ENCODE assay signal across 8 cellular contexts in the genomic region with DNA sequence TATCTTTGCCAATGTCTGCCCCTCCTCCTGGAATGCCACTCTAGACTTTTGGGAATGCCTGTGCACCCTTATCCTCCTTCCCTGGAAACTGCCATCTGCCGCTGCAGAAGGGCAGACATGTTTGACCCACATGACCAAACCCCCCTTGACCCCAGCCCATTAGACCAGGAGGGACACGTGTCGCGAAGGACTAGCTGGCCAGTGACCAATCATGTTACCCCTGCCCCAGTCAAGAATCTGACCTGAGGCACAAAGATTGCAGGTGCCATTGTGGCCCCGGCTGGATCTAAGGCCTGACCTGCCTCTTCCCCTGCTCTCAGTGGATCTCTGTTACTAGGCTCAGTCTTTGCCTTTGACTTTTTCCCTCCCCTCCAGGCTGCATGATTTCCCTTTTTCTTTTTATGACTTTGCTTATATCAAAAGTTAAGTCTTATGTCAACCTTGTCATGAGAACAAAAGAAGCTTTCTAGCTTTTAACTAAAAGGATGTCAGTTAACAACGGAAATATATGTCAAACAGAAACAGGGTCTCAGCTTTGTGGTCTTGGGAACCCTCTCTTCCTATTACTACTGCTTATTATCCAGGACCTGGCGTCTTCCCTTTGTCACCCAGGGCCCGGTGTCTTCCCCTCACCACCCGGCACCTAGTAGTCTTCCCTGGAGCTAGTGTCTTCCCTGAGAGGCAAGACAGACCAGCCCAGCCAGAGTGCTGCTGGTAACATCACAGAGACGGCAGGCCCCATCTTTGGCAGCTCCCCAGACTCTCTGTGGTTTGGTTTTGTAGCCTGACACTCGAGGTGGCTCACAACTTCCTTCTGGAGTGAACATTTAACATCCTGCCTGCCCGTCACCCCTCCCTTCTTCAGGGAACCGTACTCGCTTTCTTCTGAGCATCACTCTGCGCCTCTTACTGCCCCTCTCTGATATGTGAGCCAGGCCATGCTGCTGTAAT. TPM values are rescaled to one million over a fixed set of nuclear protein-coding genes. Genes with fewer than 3 reads are reported as not detected.
DNase-seq lines count a peak whose midpoint lies in the region; ATAC-seq and TF ChIP-seq lines count a peak whose summit lies in the region.

No MANE protein-coding gene starts in this region.

- DNase-seq in T-helper 22 cell (ENCODE audit: low read depth) (peak; percentile 78), amniotic stem cell (lab: John Stamatoyannopoulos, UW) (peak; percentile 29), Caco-2 (no peak), globus pallidus (ENCODE audit: low spot score) (no peak)
- DNase-seq in naive thymus-derived CD4-positive, alpha-beta T cell: peak; percentile 53 to 92 (median 90)

- peaks cover 50 to 73% (median 68%) of the 10 kb centered on the region in 7 donors for H3K4me1 Mint-ChIP-seq in naive thymus-derived CD4-positive, alpha-beta T cell
- H3K4me1 Mint-ChIP-seq in stimulated activated naive CD8-positive, alpha-beta T cell treated with anti-CD3 and anti-CD28 coated beads, Interleukin-15, Interleukin-2, amounts not matched to agents 100 ng/mL and 50 ng/mL, for 24 hours (ENCODE audit: low read depth): peaks cover 72% of the 10 kb centered on the region
- H3K4me1 Mint-ChIP-seq in Caco-2 (ENCODE audit: low read depth, unreplicated experiment): no peaks in the 10 kb centered on the region

- CTCF ChIA-PET in naive thymus-derived CD4-positive, alpha-beta T cell (lab: Charles Lee): interaction anchor here (0.8 to 1.7 kb wide), 6 partner anchors 14 to 1293 kb away, joined by 3 to 7 read pairs (median 5); a partner anchor contains a TSS
- CTCF ChIA-PET in Caco-2 (lab: Charles Lee): no interaction called here

- POLR2A ChIA-PET in naive thymus-derived CD4-positive, alpha-beta T cell (lab: Charles Lee): interaction anchor here (0.6 to 2.5 kb wide), 12 partner anchors 9 to 1289 kb away, joined by 3 to 22 read pairs (median 4); a partner anchor contains a TSS
- POLR2A ChIA-PET in Caco-2 (lab: Charles Lee): no interaction called here

- H3K27me3 Mint-ChIP-seq in naive thymus-derived CD4-positive, alpha-beta T cell: no peaks in the 10 kb centered on the region
- no peaks in the 10 kb centered on the region for H3K27me3 Mint-ChIP-seq in stimulated activated naive CD8-positive, alpha-beta T cell treated with anti-CD3 and anti-CD28 coated beads, Interleukin-15, Interleukin-2, amounts not matched to agents 100 ng/mL and 50 ng/mL, for 24 hours
- no peaks in the 10 kb centered on the region for H3K27me3 Mint-ChIP-seq in Caco-2 (ENCODE audit: insufficient read depth, unreplicated experiment)

- H3K36me3 ChIP-seq in naive thymus-derived CD4-positive, alpha-beta T cell (ENCODE audit: control insufficient read depth in 2 of 3, insufficient read depth in 3 of 3, low read length in 3 of 3): no peaks in the 10 kb centered on the region
- no peaks in the 10 kb centered on the region for H3K36me3 ChIP-seq in Caco-2 (ENCODE audit: control insufficient read depth, insufficient read depth, low read length)

- H3K4me3 ChIP-seq in naive thymus-derived CD4-positive, alpha-beta T cell (ENCODE audit: low read length): peak overlapping the region; percentile 20
- no peak overlapping the region for H3K4me3 ChIP-seq in Caco-2 (ENCODE audit: low read depth, low read length)

- intact Hi-C loops in naive thymus-derived CD4-positive, alpha-beta T cell (cut with micrococcal nuclease): loop anchor here (1.0 to 10.0 kb wide), 10 partner anchors 8 to 1018 kb away; a partner anchor contains a TSS
- intact Hi-C loops in Caco-2 (cut with micrococcal nuclease; ENCODE audit: unreplicated experiment): no loop called here

- H3K36me3 Mint-ChIP-seq in naive thymus-derived CD4-positive, alpha-beta T cell: peaks cover 0 to 23% (median 0%) of the 10 kb centered on the region in 5 donors
- no peaks in the 10 kb centered on the region for H3K36me3 Mint-ChIP-seq in stimulated activated naive CD8-positive, alpha-beta T cell treated with anti-CD3 and anti-CD28 coated beads, Interleukin-15, Interleukin-2, amounts not matched to agents 100 ng/mL and 50 ng/mL, for 24 hours (ENCODE audit: low read depth)
- H3K36me3 Mint-ChIP-seq in Caco-2 (ENCODE audit: insufficient read depth, unreplicated experiment): peaks cover 8% of the 10 kb centered on the region

- peak overlapping the region; percentile 65 for H3K27ac ChIP-seq in naive thymus-derived CD4-positive, alpha-beta T cell (ENCODE audit: low read depth, low read length)

- no peak for TF ChIP-seq CTCF in Caco-2 (IDR thresholded peaks at IDR 0.05; ENCODE audit: insufficient read depth in 1 of 2, low read depth in 1 of 2, low read length in 1 of 2, severe bottlenecking in 1 of 2, unreplicated experiment in 1 of 2)

- ATAC-seq in GM18502 (IDR thresholded peaks at IDR 0.05; ENCODE audit: poor library complexity, unreplicated experiment) (peak; percentile 77), HG03135 (IDR thresholded peaks at IDR 0.05; ENCODE audit: unreplicated experiment) (peak; percentile 60)
- peak; percentile 90 for ATAC-seq in naive thymus-derived CD4-positive, alpha-beta T cell

- peak overlapping the region; percentile 77 to 99 (median 94) for H3K27ac Mint-ChIP-seq in naive thymus-derived CD4-positive, alpha-beta T cell
- H3K27ac Mint-ChIP-seq in stimulated activated naive CD8-positive, alpha-beta T cell treated with anti-CD3 and anti-CD28 coated beads, Interleukin-15, Interleukin-2, amounts not matched to agents 100 ng/mL and 50 ng/mL, for 24 hours: peak overlapping the region; percentile 95
- H3K27ac Mint-ChIP-seq in Caco-2 (ENCODE audit: unreplicated experiment): no peak overlapping the region

- BruUV-seq in Caco-2 (replicated peaks; lab: Mats Ljungman, UMichigan): no TSS peak

- peaks cover 0 to 15% (median 2%) of the 10 kb centered on the region in 11 donors for H3K9me3 Mint-ChIP-seq in naive thymus-derived CD4-positive, alpha-beta T cell
- H3K9me3 Mint-ChIP-seq in stimulated activated naive CD8-positive, alpha-beta T cell treated with anti-CD3 and anti-CD28 coated beads, Interleukin-15, Interleukin-2, amounts not matched to agents 100 ng/mL and 50 ng/mL, for 24 hours: peaks cover 4% of the 10 kb centered on the region
- H3K9me3 Mint-ChIP-seq in Caco-2 (ENCODE audit: unreplicated experiment): no peaks in the 10 kb centered on the region

- no peaks in the 10 kb centered on the region for H3K27me3 ChIP-seq in naive thymus-derived CD4-positive, alpha-beta T cell (ENCODE audit: control insufficient read depth in 2 of 2, insufficient read depth in 2 of 2, low read length in 2 of 2)
- H3K27me3 ChIP-seq in Caco-2 (replicated peaks; ENCODE audit: control insufficient read depth, insufficient read depth, low read length): no peaks in the 10 kb centered on the region

- no peaks in the 10 kb centered on the region for H3K9me3 ChIP-seq in naive thymus-derived CD4-positive, alpha-beta T cell (ENCODE audit: control insufficient read depth in 2 of 3, low read length in 3 of 3)
- H3K9me3 ChIP-seq in Caco-2: no peaks in the 10 kb centered on the region

- peaks cover 58 to 63% of the 10 kb centered on the region in 2 donors for H3K4me1 ChIP-seq in naive thymus-derived CD4-positive, alpha-beta T cell (ENCODE audit: control insufficient read depth in 2 of 2, insufficient read depth in 2 of 2, low read length in 2 of 2)
- no peaks in the 10 kb centered on the region for H3K4me1 ChIP-seq in Caco-2

- H3K4me3 Mint-ChIP-seq in naive thymus-derived CD4-positive, alpha-beta T cell: peak overlapping the region; percentile 70 to 88 (median 80)
- peak overlapping the region; percentile 59 for H3K4me3 Mint-ChIP-seq in stimulated activated naive CD8-positive, alpha-beta T cell treated with anti-CD3 and anti-CD28 coated beads, Interleukin-15, Interleukin-2, amounts not matched to agents 100 ng/mL and 50 ng/mL, for 24 hours
- no peak overlapping the region for H3K4me3 Mint-ChIP-seq in Caco-2 (ENCODE audit: unreplicated experiment)

RNA-seq across cellular contexts. Expression of a gene that starts 24.4 kb away (rescaled TPM):
- total RNA-seq in naive thymus-derived CD4-positive, alpha-beta T cell: 100 to 1,000 TPM in 1 of 5 experiments, 10 to 100 TPM in 4; 20.6 to 192 (median 73.3) TPM
- polyA plus RNA-seq in naive thymus-derived CD4-positive, alpha-beta T cell: 10 to 100 TPM in 1 of 2 donors, 1 to 10 TPM in 1; 8.7 to 12.9 TPM
- total RNA-seq in Caco-2 (2022): 116 and 133 TPM in 2 replicates

Comparison
In these comparisons a context has a peak if more than half of its experiments do, and no peak if none do; other contexts are left out.
1. DNase-seq: peak in T-helper 22 cell (single experiment), amniotic stem cell (single experiment) and naive thymus-derived CD4-positive, alpha-beta T cell (9 of 9); none in Caco-2 (0 of 2) and globus pallidus (single experiment).
2. Peak in every context shown above with its lines, with median percentiles within 50 percentile points of each other: ATAC-seq.